Comparison of ENCODE assay signal across 22 cellular contexts in genomic region chr2:123085479-123085878, GRCh38.
"Had no signal": no experiment of that assay in that cellular context is flagged by ENCODE, and none has a peak within 500 bp of the region (broad histone marks: within the 10 kb centered on the region; RNA-seq: fewer than 3 reads in every experiment).

No MANE protein-coding gene starts in this region.

- H3K36me3 ChIP-seq: SJSA1 had no signal

- H3K4me1 ChIP-seq: SJSA1 had no signal

- DNase-seq: KBM-7; NCI-H1092; NCI-H1105 treated with DMSO at 0.1 percent for 48 hours; NCI-H1417 treated with DMSO at 0.1 percent for 48 hours; NCI-H146; NCI-H1694 treated with DMSO at 0.1 percent for 48 hours; NCI-H1930; NCI-H2081; NCI-H2107; NCI-H2171 treated with DMSO at 0.1 percent for 48 hours; NCI-H345; NCI-H446 treated with DMSO at 0.1 percent for 48 hours; NCI-H524 treated with DMSO at 0.1 percent for 48 hours; NCI-H69; NK-92 treated with Interleukin-12 subunit alpha and Interleukin-12 subunit beta, amount 100 ng/mL, for 24 hours; OCI-M1; Right ventricle myocardium superior; RPMI8226; SIG-M5; T-helper 2 cell had no signal

- H3K9me3 ChIP-seq: SJSA1 had no signal

- H3K4me3 ChIP-seq: SJSA1, SK-N-MC had no signal

- H3K27me3 ChIP-seq: SJSA1 had no signal

- H3K27ac ChIP-seq: SJSA1, SK-N-MC had no signal
